10 cellular contexts compared by ENCODE assay signal in genomic region chr6:20669571-20670314, GRCh38.
DNase-seq lines count a peak whose midpoint lies in the region; ATAC-seq and TF ChIP-seq lines count a peak whose summit lies in the region.
"Had no signal": no experiment of that assay in that cellular context is flagged by ENCODE, and none has a peak within 500 bp of the region (broad histone marks: within the 10 kb centered on the region; RNA-seq: fewer than 3 reads in every experiment).

No MANE protein-coding gene starts in this region.

- no peaks in the 10 kb centered on the region for H3K27me3 Mint-ChIP-seq in WTC11 (ENCODE audit: low read depth)
- H3K27me3 Mint-ChIP-seq: activated CD4-positive, alpha-beta T cell treated with anti-CD3 and anti-CD28 coated beads, Interleukin-2, amount 10 ng/mL, durations not matched to agents 7 days and 5 days had no signal

- CTCF ChIA-PET in WTC11 (lab: Charles Lee), result no interaction called here

- POLR2A ChIA-PET in WTC11 (lab: Charles Lee), result interaction anchor here (0.5 kb wide), 1 partner anchor 22 kb away, joined by 6 read pairs; no protein-coding TSS in a partner anchor

- H3K36me3 Mint-ChIP-seq in WTC11, result no peaks in the 10 kb centered on the region

- no peak overlapping the region for H3K4me3 Mint-ChIP-seq in WTC11
- H3K4me3 Mint-ChIP-seq: activated CD4-positive, alpha-beta T cell treated with anti-CD3 and anti-CD28 coated beads, Interleukin-2, amount 10 ng/mL, durations not matched to agents 7 days and 5 days had no signal

- 0 out of 2 replicates have a peak overlapping the region, but pooled peaks have one; percentile 24 for H3K27ac Mint-ChIP-seq in WTC11
- H3K27ac Mint-ChIP-seq: activated CD4-positive, alpha-beta T cell treated with anti-CD3 and anti-CD28 coated beads, Interleukin-2, amount 10 ng/mL, durations not matched to agents 7 days and 5 days had no signal

- peaks cover 6% of the 10 kb centered on the region; the same call in 1 of the 2 replicates for H3K9me3 Mint-ChIP-seq in WTC11

- peaks cover 22% of the 10 kb centered on the region for H3K4me1 Mint-ChIP-seq in WTC11

- no peak for TF ChIP-seq CTCF in WTC11 (IDR thresholded peaks at IDR 0.05)

- ATAC-seq in GM18517 (IDR thresholded peaks at IDR 0.05; ENCODE audit: unreplicated experiment) (peak; percentile 88), GM21526 (IDR thresholded peaks at IDR 0.05; ENCODE audit: low FRiP score, unreplicated experiment) (peak; percentile 77), HG03175 (IDR thresholded peaks at IDR 0.05; ENCODE audit: unreplicated experiment) (peak; percentile 93), WTC11 (no peak)
- ATAC-seq: PC-3 had no signal

- DNase-seq in WTC11 (ENCODE audit: low spot score) (no peak), cerebellum (ENCODE audit: low spot score) (no peak), HuH-7 (ENCODE audit: low spot score) (no peak), cerebellar nuclear complex (lab: John Stamatoyannopoulos, UW) (no peak)
- no peak for DNase-seq in effector CD4-positive, alpha-beta T cell
- DNase-seq: activated CD4-positive, alpha-beta T cell treated with anti-CD3 and anti-CD28 coated beads, Interleukin-2, amount 10 ng/mL, durations not matched to agents 7 days and 5 days; PC-3 had no signal

TF ChIP-seq in WTC11, 78 proteins besides CTCF, POLR2A, EP300 and RAD21:
- TF ChIP-seq IRF1 (CRISPR knock-in tag; IDR thresholded peaks at IDR 0.05), result no peak
- TF ChIP-seq ZNF425 (CRISPR knock-in tag; conservative IDR thresholded peaks at IDR 0.05), result no peak
- TF ChIP-seq, protein P1, sequence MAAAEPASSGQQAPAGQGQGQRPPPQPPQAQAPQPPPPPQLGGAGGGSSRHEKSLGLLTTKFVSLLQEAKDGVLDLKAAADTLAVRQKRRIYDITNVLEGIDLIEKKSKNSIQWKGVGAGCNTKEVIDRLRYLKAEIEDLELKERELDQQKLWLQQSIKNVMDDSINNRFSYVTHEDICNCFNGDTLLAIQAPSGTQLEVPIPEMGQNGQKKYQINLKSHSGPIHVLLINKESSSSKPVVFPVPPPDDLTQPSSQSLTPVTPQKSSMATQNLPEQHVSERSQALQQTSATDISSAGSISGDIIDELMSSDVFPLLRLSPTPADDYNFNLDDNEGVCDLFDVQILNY (CRISPR knock-in tag; IDR thresholded peaks at IDR 0.05), result no peak
- TF ChIP-seq, protein P2, sequence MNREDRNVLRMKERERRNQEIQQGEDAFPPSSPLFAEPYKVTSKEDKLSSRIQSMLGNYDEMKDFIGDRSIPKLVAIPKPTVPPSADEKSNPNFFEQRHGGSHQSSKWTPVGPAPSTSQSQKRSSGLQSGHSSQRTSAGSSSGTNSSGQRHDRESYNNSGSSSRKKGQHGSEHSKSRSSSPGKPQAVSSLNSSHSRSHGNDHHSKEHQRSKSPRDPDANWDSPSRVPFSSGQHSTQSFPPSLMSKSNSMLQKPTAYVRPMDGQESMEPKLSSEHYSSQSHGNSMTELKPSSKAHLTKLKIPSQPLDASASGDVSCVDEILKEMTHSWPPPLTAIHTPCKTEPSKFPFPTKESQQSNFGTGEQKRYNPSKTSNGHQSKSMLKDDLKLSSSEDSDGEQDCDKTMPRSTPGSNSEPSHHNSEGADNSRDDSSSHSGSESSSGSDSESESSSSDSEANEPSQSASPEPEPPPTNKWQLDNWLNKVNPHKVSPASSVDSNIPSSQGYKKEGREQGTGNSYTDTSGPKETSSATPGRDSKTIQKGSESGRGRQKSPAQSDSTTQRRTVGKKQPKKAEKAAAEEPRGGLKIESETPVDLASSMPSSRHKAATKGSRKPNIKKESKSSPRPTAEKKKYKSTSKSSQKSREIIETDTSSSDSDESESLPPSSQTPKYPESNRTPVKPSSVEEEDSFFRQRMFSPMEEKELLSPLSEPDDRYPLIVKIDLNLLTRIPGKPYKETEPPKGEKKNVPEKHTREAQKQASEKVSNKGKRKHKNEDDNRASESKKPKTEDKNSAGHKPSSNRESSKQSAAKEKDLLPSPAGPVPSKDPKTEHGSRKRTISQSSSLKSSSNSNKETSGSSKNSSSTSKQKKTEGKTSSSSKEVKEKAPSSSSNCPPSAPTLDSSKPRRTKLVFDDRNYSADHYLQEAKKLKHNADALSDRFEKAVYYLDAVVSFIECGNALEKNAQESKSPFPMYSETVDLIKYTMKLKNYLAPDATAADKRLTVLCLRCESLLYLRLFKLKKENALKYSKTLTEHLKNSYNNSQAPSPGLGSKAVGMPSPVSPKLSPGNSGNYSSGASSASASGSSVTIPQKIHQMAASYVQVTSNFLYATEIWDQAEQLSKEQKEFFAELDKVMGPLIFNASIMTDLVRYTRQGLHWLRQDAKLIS (CRISPR knock-in tag; IDR thresholded peaks at IDR 0.05; ENCODE audit: borderline replicate concordance), result no peak
- TF ChIP-seq ZNF232 (CRISPR knock-in tag; IDR thresholded peaks at IDR 0.05), result no peak
- no peak for TF ChIP-seq NFYB (CRISPR knock-in tag; conservative IDR thresholded peaks at IDR 0.05; ENCODE audit: low read depth)
- no peak for TF ChIP-seq ATF6 (CRISPR knock-in tag; IDR thresholded peaks at IDR 0.05)
- no peak for TF ChIP-seq ZNF396 (CRISPR knock-in tag; IDR thresholded peaks at IDR 0.05; ENCODE audit: borderline replicate concordance)
- TF ChIP-seq ZNF121 (CRISPR knock-in tag; IDR thresholded peaks at IDR 0.05), result no peak
- TF ChIP-seq, protein P3, sequence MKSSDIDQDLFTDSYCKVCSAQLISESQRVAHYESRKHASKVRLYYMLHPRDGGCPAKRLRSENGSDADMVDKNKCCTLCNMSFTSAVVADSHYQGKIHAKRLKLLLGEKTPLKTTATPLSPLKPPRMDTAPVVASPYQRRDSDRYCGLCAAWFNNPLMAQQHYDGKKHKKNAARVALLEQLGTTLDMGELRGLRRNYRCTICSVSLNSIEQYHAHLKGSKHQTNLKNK (CRISPR knock-in tag; IDR thresholded peaks at IDR 0.05), result no peak
- TF ChIP-seq HMGA2 (CRISPR knock-in tag; IDR thresholded peaks at IDR 0.05), result no peak
- TF ChIP-seq, protein P4, sequence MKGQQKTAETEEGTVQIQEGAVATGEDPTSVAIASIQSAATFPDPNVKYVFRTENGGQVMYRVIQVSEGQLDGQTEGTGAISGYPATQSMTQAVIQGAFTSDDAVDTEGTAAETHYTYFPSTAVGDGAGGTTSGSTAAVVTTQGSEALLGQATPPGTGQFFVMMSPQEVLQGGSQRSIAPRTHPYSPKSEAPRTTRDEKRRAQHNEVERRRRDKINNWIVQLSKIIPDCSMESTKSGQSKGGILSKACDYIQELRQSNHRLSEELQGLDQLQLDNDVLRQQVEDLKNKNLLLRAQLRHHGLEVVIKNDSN (CRISPR knock-in tag; IDR thresholded peaks at IDR 0.05), result no peak
- TF ChIP-seq OVOL2 (CRISPR knock-in tag; IDR thresholded peaks at IDR 0.05; ENCODE audit: borderline replicate concordance), result no peak
- TF ChIP-seq RELA (CRISPR knock-in tag; IDR thresholded peaks at IDR 0.05; ENCODE audit: borderline replicate concordance), result no peak
- TF ChIP-seq ETV6 (CRISPR knock-in tag; IDR thresholded peaks at IDR 0.05), result no peak
- TF ChIP-seq TP53 (CRISPR knock-in tag; IDR thresholded peaks at IDR 0.05), result no peak
- TF ChIP-seq SMAD3 (CRISPR knock-in tag; IDR thresholded peaks at IDR 0.05; ENCODE audit: borderline replicate concordance), result no peak
- TF ChIP-seq GRHL2 (CRISPR knock-in tag; IDR thresholded peaks at IDR 0.05; ENCODE audit: insufficient replicate concordance, severe bottlenecking), result no peak
